ENCODE assay signal across 1 cellular context in the genomic region with DNA sequence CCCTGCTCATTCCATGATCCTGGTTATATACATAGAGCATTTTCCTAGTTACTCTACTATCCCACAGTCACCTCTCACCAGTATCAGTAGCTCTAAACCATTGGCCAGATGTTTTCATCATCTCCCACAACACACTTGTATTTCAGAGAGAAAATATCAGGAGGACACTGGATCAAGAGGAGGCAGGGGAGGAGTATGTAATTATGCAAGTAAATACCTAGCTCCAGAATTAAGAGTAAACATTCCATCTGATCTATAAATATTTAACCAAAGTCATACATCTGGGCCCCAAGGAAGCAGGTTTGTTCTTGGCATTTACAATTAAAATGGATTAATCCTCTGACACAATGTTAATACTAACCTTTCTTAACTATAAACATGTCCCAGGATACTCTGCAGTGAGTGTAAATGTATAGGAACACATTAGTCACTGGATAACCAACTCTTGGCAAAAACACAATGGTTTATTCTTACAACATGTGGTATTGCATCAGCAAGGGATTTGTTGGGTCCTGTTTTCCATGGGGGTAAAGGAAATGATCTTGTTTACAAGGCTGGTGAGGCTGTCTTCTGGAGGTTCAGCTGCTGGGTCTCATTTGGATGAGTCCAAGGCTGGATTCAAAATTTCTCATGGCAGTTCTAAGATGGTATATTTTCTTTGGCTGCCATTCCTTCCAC.
A peak's percentile ranks its signal among the peaks of the same experiment; 100 is the strongest.
TF ChIP-seq lines count a peak whose summit lies in the region.

No MANE protein-coding gene starts in this region.

TF ChIP-seq in IMR-90, 13 proteins besides CTCF, POLR2A, EP300 and RAD21:
- TF ChIP-seq FOS (IDR thresholded peaks at IDR 0.05; ENCODE audit: low read depth, low read length) (no peak), CEBPB (IDR thresholded peaks at IDR 0.05; ENCODE audit: low read depth, low read length) (peak; percentile 53)
